Comparison of ENCODE assay signal across 17 cellular contexts in the genomic region with DNA sequence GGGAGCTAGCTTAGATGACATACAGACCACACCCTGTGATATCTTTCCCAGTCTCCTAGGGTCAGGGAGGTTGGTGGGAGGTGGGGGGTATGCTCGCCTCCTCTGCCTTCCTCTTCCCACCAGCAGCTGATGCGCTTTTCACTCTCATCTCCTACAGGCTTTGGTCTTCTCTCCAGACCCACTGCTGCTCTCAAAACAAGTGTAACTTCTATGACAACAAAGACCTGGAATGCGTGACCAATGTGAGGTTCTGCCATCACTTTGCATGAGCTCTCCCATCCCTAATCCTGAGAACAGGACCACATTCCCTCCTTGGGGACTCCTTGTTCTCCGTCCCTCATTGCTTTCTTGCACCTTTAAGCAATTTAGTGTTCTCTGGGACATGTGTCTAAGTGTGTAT. TPM values are rescaled to one million over a fixed set of nuclear protein-coding genes. Genes with fewer than 3 reads are reported as not detected.
DNase-seq lines count a peak whose midpoint lies in the region; ATAC-seq and TF ChIP-seq lines count a peak whose summit lies in the region.
"Had no signal": no experiment of that assay in that cellular context is flagged by ENCODE, and none has a peak within 500 bp of the region (broad histone marks: within the 10 kb centered on the region; RNA-seq: fewer than 3 reads in every experiment).

No MANE protein-coding gene starts in this region.

- H3K4me1 ChIP-seq in Caco-2 = peaks cover 8% of the 10 kb centered on the region
- no peaks in the 10 kb centered on the region for H3K4me1 ChIP-seq in RWPE2 (ENCODE audit: insufficient read depth, poor library complexity, severe bottlenecking)
- H3K4me1 ChIP-seq in endodermal cell (ENCODE audit: control insufficient read depth, insufficient read depth, low read length) = no peaks in the 10 kb centered on the region
- peaks cover 41 to 46% of the 10 kb centered on the region in 2 experiments for H3K4me1 ChIP-seq in neutrophil (ENCODE audit: control insufficient read depth in 1 of 2, insufficient read depth in 1 of 2, low read depth in 1 of 2, low read length in 1 of 2)
- H3K4me1 ChIP-seq in effector memory CD4-positive, alpha-beta T cell (ENCODE audit: control insufficient read depth, insufficient read depth, low read length, poor library complexity, severe bottlenecking) = peaks cover 14% of the 10 kb centered on the region
- H3K4me1 ChIP-seq: BE2C had no signal

- H3K4me1 Mint-ChIP-seq in Caco-2 (ENCODE audit: low read depth, unreplicated experiment) = peaks cover 36% of the 10 kb centered on the region
- peaks cover 4% of the 10 kb centered on the region for H3K4me1 Mint-ChIP-seq in endodermal cell
- peaks cover 23% of the 10 kb centered on the region for H3K4me1 Mint-ChIP-seq in T-helper 2 cell treated with Interferon-gamma antibody and Interleukin-4, amounts not matched to agents 5 μg/mL and 100 μg/mL, for 36 hours (ENCODE audit: low read depth)

- WGBS in endodermal cell (ENCODE audit: insufficient coverage in 1 of 2, insufficient read length in 1 of 2), 2 experiments = 89 to 92% methylated on average over 2 to 4 of the region's 4 CpGs

- H3K4me3 Mint-ChIP-seq in Caco-2 (ENCODE audit: unreplicated experiment) (peak overlapping the region; percentile 22), endodermal cell (no peak overlapping the region)
- no peak overlapping the region for H3K4me3 Mint-ChIP-seq in T-helper 2 cell treated with Interferon-gamma antibody and Interleukin-4, amounts not matched to agents 5 μg/mL and 100 μg/mL, for 36 hours

- DNase-seq in Caco-2 = no peak
- peak; percentile 52 for DNase-seq in RWPE2 (ENCODE audit: low spot score)
- DNase-seq in endodermal cell = no peak
- DNase-seq in effector memory CD4-positive, alpha-beta T cell = no peak
- DNase-seq in T-helper 2 cell treated with Interferon-gamma antibody and Interleukin-4, amounts not matched to agents 5 μg/mL and 100 μg/mL, for 36 hours (ENCODE audit: low spot score) = no peak
- DNase-seq: amygdala, BE2C, DMS53, HCEC 1CT, Kasumi-1, left ventricle myocardium inferior, NCI-H1105 treated with DMSO at 0.1 percent for 48 hours, NCI-H2171, T-helper 1 cell had no signal

- no peak for ATAC-seq in RWPE2 (ENCODE audit: low read depth)
- ATAC-seq in HG02981 (IDR thresholded peaks at IDR 0.05; ENCODE audit: unreplicated experiment) = no peak

- no TSS peak for BruUV-seq in Caco-2 (replicated peaks; lab: Mats Ljungman, UMichigan)

- no peaks in the 10 kb centered on the region for H3K9me3 Mint-ChIP-seq in Caco-2 (ENCODE audit: unreplicated experiment)
- H3K9me3 Mint-ChIP-seq in endodermal cell = no peaks in the 10 kb centered on the region
- H3K9me3 Mint-ChIP-seq in T-helper 2 cell treated with Interferon-gamma antibody and Interleukin-4, amounts not matched to agents 5 μg/mL and 100 μg/mL, for 36 hours = no peaks in the 10 kb centered on the region

- H3K27ac ChIP-seq in RWPE2 (ENCODE audit: poor library complexity, severe bottlenecking) (no peak overlapping the region), endodermal cell (ENCODE audit: low read depth, low read length) (peak overlapping the region; percentile 53), neutrophil (peak overlapping the region; percentile 88)
- H3K27ac ChIP-seq in effector memory CD4-positive, alpha-beta T cell (ENCODE audit: insufficient read depth, low read length, poor library complexity, severe bottlenecking) = no peak overlapping the region
- H3K27ac ChIP-seq: left ventricle myocardium inferior had no signal

- TF ChIP-seq CTCF in Caco-2 (IDR thresholded peaks at IDR 0.05; ENCODE audit: insufficient read depth in 1 of 2, low read depth in 1 of 2, low read length in 1 of 2, severe bottlenecking in 1 of 2, unreplicated experiment in 1 of 2) = no peak
- TF ChIP-seq CTCF in RWPE2 (IDR thresholded peaks at IDR 0.05; ENCODE audit: poor library complexity, severe bottlenecking) = no peak
- no peak for TF ChIP-seq CTCF in endodermal cell (conservative IDR thresholded peaks at IDR 0.05)
- TF ChIP-seq CTCF in neutrophil (IDR thresholded peaks at IDR 0.05) = no peak

- CTCF ChIA-PET in Caco-2 (lab: Charles Lee) = no interaction called here

- POLR2A ChIA-PET in Caco-2 (lab: Charles Lee) = no interaction called here

- H3K27me3 ChIP-seq in Caco-2 (replicated peaks; ENCODE audit: control insufficient read depth, insufficient read depth, low read length) (no peaks in the 10 kb centered on the region), RWPE2 (ENCODE audit: insufficient read depth, poor library complexity, severe bottlenecking) (no peaks in the 10 kb centered on the region), endodermal cell (ENCODE audit: control insufficient read depth, insufficient read depth, low read length, poor library complexity, severe bottlenecking) (no peaks in the 10 kb centered on the region), neutrophil (no peaks in the 10 kb centered on the region)
- no peaks in the 10 kb centered on the region for H3K27me3 ChIP-seq in effector memory CD4-positive, alpha-beta T cell (replicated peaks; ENCODE audit: control insufficient read depth, insufficient read depth, low read length, poor library complexity, severe bottlenecking)
- H3K27me3 ChIP-seq: BE2C had no signal

- H3K4me3 ChIP-seq in Caco-2 (ENCODE audit: low read depth, low read length) (no peak overlapping the region), RWPE2 (ENCODE audit: severe bottlenecking) (no peak overlapping the region), endodermal cell (ENCODE audit: low read length) (no peak overlapping the region), neutrophil (ENCODE audit: low read depth in 1 of 2, low read length in 1 of 2) (no peak overlapping the region)
- no peak overlapping the region for H3K4me3 ChIP-seq in effector memory CD4-positive, alpha-beta T cell (ENCODE audit: insufficient read depth, low read depth, low read length, poor library complexity, severe bottlenecking)
- H3K4me3 ChIP-seq: left ventricle myocardium inferior had no signal

- H3K36me3 ChIP-seq in Caco-2 (ENCODE audit: control insufficient read depth, insufficient read depth, low read length) (peaks cover 15% of the 10 kb centered on the region), RWPE2 (ENCODE audit: low read depth) (peaks cover 38% of the 10 kb centered on the region), endodermal cell (ENCODE audit: control insufficient read depth, insufficient read depth, low read length) (peaks cover 46% of the 10 kb centered on the region), neutrophil (peaks cover 54% of the 10 kb centered on the region)
- peaks cover 27% of the 10 kb centered on the region for H3K36me3 ChIP-seq in effector memory CD4-positive, alpha-beta T cell (ENCODE audit: control insufficient read depth, insufficient read depth, low read length)

- no peak overlapping the region for H3K9ac ChIP-seq in endodermal cell (ENCODE audit: extremely low read depth, low read length, poor library complexity, severe bottlenecking)

- no peaks in the 10 kb centered on the region for H3K9me3 ChIP-seq in Caco-2
- no peaks in the 10 kb centered on the region for H3K9me3 ChIP-seq in RWPE2 (ENCODE audit: severe bottlenecking)
- no peaks in the 10 kb centered on the region for H3K9me3 ChIP-seq in endodermal cell (ENCODE audit: control insufficient read depth, low read length)
- no peaks in the 10 kb centered on the region for H3K9me3 ChIP-seq in neutrophil
- H3K9me3 ChIP-seq in effector memory CD4-positive, alpha-beta T cell (ENCODE audit: control insufficient read depth, low read length) = no peaks in the 10 kb centered on the region
- H3K9me3 ChIP-seq: BE2C, left ventricle myocardium inferior had no signal

- H3K36me3 Mint-ChIP-seq in Caco-2 (ENCODE audit: insufficient read depth, unreplicated experiment) (peaks cover 77% of the 10 kb centered on the region), endodermal cell (ENCODE audit: low read depth) (peaks cover 35% of the 10 kb centered on the region)
- H3K36me3 Mint-ChIP-seq in T-helper 2 cell treated with Interferon-gamma antibody and Interleukin-4, amounts not matched to agents 5 μg/mL and 100 μg/mL, for 36 hours (ENCODE audit: low read depth) = no peaks in the 10 kb centered on the region

- H3K27me3 Mint-ChIP-seq in Caco-2 (ENCODE audit: insufficient read depth, unreplicated experiment) (no peaks in the 10 kb centered on the region), endodermal cell (ENCODE audit: insufficient read depth) (no peaks in the 10 kb centered on the region)
- no peaks in the 10 kb centered on the region for H3K27me3 Mint-ChIP-seq in T-helper 2 cell treated with Interferon-gamma antibody and Interleukin-4, amounts not matched to agents 5 μg/mL and 100 μg/mL, for 36 hours (ENCODE audit: low read depth)
- H3K27me3 Mint-ChIP-seq: progenitor cell of endocrine pancreas had no signal

- H3K27ac Mint-ChIP-seq in Caco-2 (ENCODE audit: unreplicated experiment) (no peak overlapping the region), endodermal cell (no peak overlapping the region)
- no peak overlapping the region for H3K27ac Mint-ChIP-seq in T-helper 2 cell treated with Interferon-gamma antibody and Interleukin-4, amounts not matched to agents 5 μg/mL and 100 μg/mL, for 36 hours
- H3K27ac Mint-ChIP-seq: progenitor cell of endocrine pancreas had no signal

- intact Hi-C loops in Caco-2 (cut with micrococcal nuclease; ENCODE audit: unreplicated experiment) = loop anchor here (5.0 kb wide), 1 partner anchor 82 kb away; the partner anchor contains the start of gene UBE2C

RNA-seq across cellular contexts. Expression of gene CTSA, which starts 2.7 kb away (rescaled TPM):
- 282 and 294 TPM in 2 replicates for total RNA-seq in Caco-2 (2022)
- total RNA-seq in endodermal cell = 10 to 100 TPM; 70.7 to 84.8 TPM
- 38.6 TPM for polyA plus RNA-seq in endodermal cell (2013, experiment 1 of 2)
- 34.6 TPM for polyA plus RNA-seq in endodermal cell (2013, experiment 2 of 2)

RNA-seq across cellular contexts. Expression of gene NEURL2, which starts 2.8 kb away (rescaled TPM):
- total RNA-seq in Caco-2 (2022) (12.6 TPM in 2 replicates), endodermal cell (1 to 10 TPM; 4.4 to 6.4 TPM)
- 1.5 TPM for polyA plus RNA-seq in endodermal cell (2013, experiment 1 of 2)
- polyA plus RNA-seq in endodermal cell (2013, experiment 2 of 2) = 1.9 TPM

RNA-seq across cellular contexts. Expression of gene SPATA25, which starts 6.4 kb away (rescaled TPM):
- total RNA-seq in Caco-2 (2022) (6.7 and 7.3 TPM in 2 replicates), endodermal cell (1 to 10 TPM; 2.2 to 2.6 TPM)
- polyA plus RNA-seq in endodermal cell (2013, experiment 1 of 2) = 0.89 TPM
- polyA plus RNA-seq in endodermal cell (2013, experiment 2 of 2) = 0.54 TPM

RNA-seq across cellular contexts. Expression of gene ZSWIM1, which starts 12.8 kb away (rescaled TPM):
- total RNA-seq in Caco-2 (2022) (24.8 and 27.3 TPM in 2 replicates), endodermal cell (10 to 100 TPM; 11.6 to 12.5 TPM)
- 11.4 TPM for polyA plus RNA-seq in endodermal cell (2013, experiment 1 of 2)
- 10.8 TPM for polyA plus RNA-seq in endodermal cell (2013, experiment 2 of 2)

RNA-seq across cellular contexts. Expression of gene PLTP, which starts 18.1 kb away (rescaled TPM):
- total RNA-seq in Caco-2 (2022) (39.6 and 42.6 TPM in 2 replicates), endodermal cell (100 to 1,000 TPM in 1 of 2 donors, 10 to 100 TPM in 1; 92.1 to 123 TPM)
- polyA plus RNA-seq in endodermal cell (2013, experiment 1 of 2) = 92.8 TPM
- 82.3 TPM for polyA plus RNA-seq in endodermal cell (2013, experiment 2 of 2)

Comparison
In these comparisons a context has a peak if more than half of its experiments do, and no peak if none do; other contexts are left out.
1. H3K27ac ChIP-seq: peak in endodermal cell (single experiment) and neutrophil (single experiment); none in RWPE2 (single experiment) and effector memory CD4-positive, alpha-beta T cell (single experiment).